17 cellular contexts compared by ENCODE assay signal in the genomic region with DNA sequence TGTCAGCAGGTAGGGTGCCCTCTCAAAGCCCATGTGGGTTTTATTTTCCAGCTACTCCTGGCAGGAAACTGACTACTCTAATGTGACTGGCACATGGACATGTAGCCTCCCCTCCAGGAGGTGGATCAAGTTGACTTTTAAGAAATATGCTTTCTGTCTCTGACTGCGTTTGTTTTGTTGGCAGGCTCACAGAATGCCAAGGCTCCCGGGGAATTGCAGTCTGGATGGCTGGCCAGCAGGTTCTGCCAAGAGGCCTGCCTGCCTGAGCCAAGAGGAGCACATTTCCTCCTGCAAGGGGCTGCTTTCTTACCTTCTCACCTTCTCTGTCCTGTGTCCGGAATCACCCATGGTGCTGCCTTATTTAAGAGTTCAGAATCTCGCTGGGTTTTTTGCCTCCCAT.
DNase-seq lines count a peak whose midpoint lies in the region; TF ChIP-seq lines count a peak whose summit lies in the region.
"Had no signal": no experiment of that assay in that cellular context is flagged by ENCODE, and none has a peak within 500 bp of the region (broad histone marks: within the 10 kb centered on the region; RNA-seq: fewer than 3 reads in every experiment).

No MANE protein-coding gene starts in this region.

- intact Hi-C loops in breast epithelium (cut with DNase I; ENCODE audit: low total_unique reads) (no loop called here), MCF 10A (cut with micrococcal nuclease) (no loop called here), thyroid gland (cut with DNase I) (no loop called here)

- H3K9me3 ChIP-seq in breast epithelium (peaks cover 3 to 8% of the 10 kb centered on the region in 2 donors), MG63 (peaks cover 3% of the 10 kb centered on the region), thyroid gland (no peaks in the 10 kb centered on the region)
- H3K9me3 ChIP-seq: SK-N-SH had no signal

- peak; percentile 50 to 55 for DNase-seq in breast epithelium (ENCODE audit: low spot score in 2 of 2)
- no peak for DNase-seq in MCF 10A (ENCODE audit: unreplicated experiment)
- peak; percentile 41 for DNase-seq in MG63
- peak; percentile 5 for DNase-seq in inferior parietal cortex (ENCODE audit: extremely low spot score)
- peak; percentile 29 to 65 for DNase-seq in thyroid gland
- DNase-seq in NK-92 treated with Interleukin-12 subunit alpha and Interleukin-12 subunit beta, amount 100 ng/mL, for 24 hours (lab: John Stamatoyannopoulos, UW) = no peak
- no peak for DNase-seq in activated T-cell treated with anti-CD3 and anti-CD28 coated beads, Interleukin-2, amount 50 U/mL, for 48 hours
- DNase-seq: DMS53, H9, MM.1S, NCI-H1092 treated with DMSO at 0.1 percent for 48 hours, NCI-H1694, NCI-H2107, NCI-H774, SK-N-SH had no signal

- peaks cover 15% of the 10 kb centered on the region for H3K9me3 Mint-ChIP-seq in MCF 10A (ENCODE audit: unreplicated experiment)

- no peak overlapping the region for H3K4me3 ChIP-seq in breast epithelium
- no peak overlapping the region for H3K4me3 ChIP-seq in MG63
- H3K4me3 ChIP-seq in thyroid gland (replicated peaks in 1 of 3) = no peak overlapping the region

- TF ChIP-seq POLR2A in breast epithelium (IDR thresholded peaks at IDR 0.05) (no peak), thyroid gland (IDR thresholded peaks at IDR 0.05) (no peak)

- no peaks in the 10 kb centered on the region for H3K27me3 Mint-ChIP-seq in MCF 10A (ENCODE audit: insufficient read depth, unreplicated experiment)

- BruUV-seq in MCF 10A (replicated peaks; lab: Mats Ljungman, UMichigan) = no TSS peak

- POLR2A ChIA-PET in MCF 10A (lab: Yijun Ruan, JAX) = no interaction called here

- H3K36me3 ChIP-seq in breast epithelium = no peaks in the 10 kb centered on the region
- no peaks in the 10 kb centered on the region for H3K36me3 ChIP-seq in MG63
- H3K36me3 ChIP-seq in thyroid gland = no peaks in the 10 kb centered on the region

- H3K27ac ChIP-seq in breast epithelium = peak overlapping the region in 1 of 2 donors; percentile 8
- H3K27ac ChIP-seq in thyroid gland = no peak overlapping the region
- H3K27ac ChIP-seq: C4-2B, KMS-11 had no signal

- TF ChIP-seq CTCF in breast epithelium (IDR thresholded peaks at IDR 0.05) (no peak), MCF 10A (IDR thresholded peaks at IDR 0.05; ENCODE audit: unreplicated experiment) (no peak), thyroid gland (IDR thresholded peaks at IDR 0.05) (no peak)

- no peak overlapping the region for H3K27ac Mint-ChIP-seq in MCF 10A (ENCODE audit: low read depth, unreplicated experiment)
- H3K27ac Mint-ChIP-seq: H9 had no signal

- no peaks in the 10 kb centered on the region for H3K36me3 Mint-ChIP-seq in MCF 10A (ENCODE audit: insufficient read depth, unreplicated experiment)

- no peak overlapping the region for H3K4me3 Mint-ChIP-seq in MCF 10A (ENCODE audit: unreplicated experiment)
- H3K4me3 Mint-ChIP-seq: H9 had no signal

- 35 to 41% methylated on average over 4 of the region's 4 CpGs for WGBS in thyroid gland, 2 donors

- CTCF ChIA-PET in MCF 10A (lab: Yijun Ruan, JAX) = no interaction called here

- H3K4me1 Mint-ChIP-seq in MCF 10A (ENCODE audit: insufficient read depth, unreplicated experiment) = no peaks in the 10 kb centered on the region
- H3K4me1 Mint-ChIP-seq: H9 had no signal

- H3K27me3 ChIP-seq in breast epithelium (no peaks in the 10 kb centered on the region), MG63 (no peaks in the 10 kb centered on the region), thyroid gland (no peaks in the 10 kb centered on the region)

- H3K4me1 ChIP-seq in breast epithelium (no peaks in the 10 kb centered on the region), thyroid gland (no peaks in the 10 kb centered on the region)

Comparison
In these comparisons a context has a peak if more than half of its experiments do, and no peak if none do; other contexts are left out.
1. DNase-seq: peak in breast epithelium (2 of 2), MG63 (single experiment), inferior parietal cortex (single experiment) and thyroid gland (2 of 2); none in MCF 10A (single experiment), NK-92 treated with Interleukin-12 subunit alpha and Interleukin-12 subunit beta, amount 100 ng/mL, for 24 hours (single experiment) and activated T-cell treated with anti-CD3 and anti-CD28 coated beads, Interleukin-2, amount 50 U/mL, for 48 hours (0 of 2).